In the genomic region with DNA sequence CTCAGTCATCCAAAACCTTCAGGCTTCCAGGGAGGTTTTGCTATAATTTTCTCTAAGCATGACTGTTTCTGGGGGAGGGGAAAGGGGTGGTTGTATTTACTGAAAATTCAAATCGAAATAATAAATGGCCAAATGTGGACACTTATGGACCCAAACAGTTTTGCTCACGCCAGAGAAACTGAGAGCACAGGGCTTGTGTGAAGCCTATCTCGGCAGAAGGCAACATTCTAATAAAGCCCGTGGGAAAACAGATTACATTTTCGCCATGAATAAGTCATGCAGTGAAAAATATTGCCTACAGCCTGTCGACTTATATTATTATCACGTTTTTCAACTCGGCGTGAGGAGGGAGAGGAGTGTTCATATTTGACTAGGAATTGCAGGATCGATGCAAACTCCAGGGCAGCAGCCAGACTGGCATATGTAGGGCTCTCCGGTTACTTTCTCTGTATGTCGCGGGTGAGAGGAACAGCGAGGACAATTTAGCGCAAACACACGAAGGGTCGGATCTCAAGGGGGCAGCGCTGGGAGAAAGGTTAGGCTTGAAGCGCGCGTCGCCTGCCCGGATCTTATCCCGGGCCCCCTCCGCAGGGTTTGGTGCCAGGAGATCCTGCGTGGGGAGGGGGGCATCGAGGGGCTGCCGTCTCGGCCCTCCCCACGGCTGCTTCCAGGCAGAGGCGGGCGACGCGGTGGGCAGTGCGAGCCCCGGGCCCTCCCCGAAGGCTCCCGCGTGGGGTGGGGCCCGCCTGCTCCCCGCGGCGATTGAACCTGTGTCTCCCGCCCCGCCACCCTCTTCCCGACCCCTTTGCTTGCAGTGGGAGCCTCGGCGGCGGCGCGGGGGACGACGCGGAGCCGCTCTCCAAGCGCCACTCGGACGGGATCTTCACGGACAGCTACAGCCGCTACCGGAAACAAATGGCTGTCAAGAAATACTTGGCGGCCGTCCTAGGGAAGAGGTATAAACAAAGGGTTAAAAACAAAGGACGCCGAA, we compare ENCODE assay signal across 8 cellular contexts. TPM values are rescaled to one million over a fixed set of nuclear protein-coding genes. Genes with fewer than 3 reads are reported as not detected.
A peak's percentile ranks its signal among the peaks of the same experiment; 100 is the strongest.
DNase-seq lines count a peak whose midpoint lies in the region; TF ChIP-seq lines count a peak whose summit lies in the region.

No MANE protein-coding gene starts in this region.

- H2AFZ ChIP-seq in neuron (ENCODE audit: low read depth, low read length): peak overlapping the region; percentile 44

- H3K4me1 ChIP-seq in neuron (ENCODE audit: insufficient read depth, low read length) (peaks cover 7% of the 10 kb centered on the region), colonic mucosa (no peaks in the 10 kb centered on the region)

- TF ChIP-seq CTCF in coronary artery (IDR thresholded peaks at IDR 0.05): no peak
- TF ChIP-seq CTCF in colonic mucosa (IDR thresholded peaks at IDR 0.05): no peak

- H3K9me3 ChIP-seq in neuron (ENCODE audit: low read length) (no peaks in the 10 kb centered on the region), colonic mucosa (no peaks in the 10 kb centered on the region)

- peak; percentile 66 for DNase-seq in COLO668 (lab: John Stamatoyannopoulos, UW; ENCODE audit: unreplicated experiment)
- peak; percentile 45 for DNase-seq in NCI-H1092 (lab: John Stamatoyannopoulos, UW)
- DNase-seq in coronary artery (ENCODE audit: low spot score): no peak
- no peak for DNase-seq in C1 segment of cervical spinal cord (lab: John Stamatoyannopoulos, UW)
- no peak for DNase-seq in SIG-M5 (lab: John Stamatoyannopoulos, UW)
- DNase-seq in pons (ENCODE audit: low spot score): no peak
- no peak for DNase-seq in colonic mucosa

- peaks cover 81% of the 10 kb centered on the region for H3K27me3 ChIP-seq in neuron (ENCODE audit: insufficient read depth, low read length)
- peaks cover 55% of the 10 kb centered on the region for H3K27me3 ChIP-seq in colonic mucosa

- H3K4me3 ChIP-seq in coronary artery (peak overlapping the region; percentile 71), neuron (ENCODE audit: low read length) (no peak overlapping the region), colonic mucosa (no peak overlapping the region)

- H3K27ac ChIP-seq in coronary artery (no peak overlapping the region), colonic mucosa (no peak overlapping the region)

- intact Hi-C loops in colonic mucosa (cut with DNase I): no loop called here

- no peaks in the 10 kb centered on the region for H3K36me3 ChIP-seq in neuron (ENCODE audit: insufficient read depth, low read length)
- H3K36me3 ChIP-seq in colonic mucosa: no peaks in the 10 kb centered on the region

- no peak overlapping the region for H3K9ac ChIP-seq in colonic mucosa (ENCODE audit: low read depth in 2 of 2, low read length in 2 of 2)

RNA-seq across cellular contexts. Expression of a gene that starts 4.3 kb away (rescaled TPM):
- total RNA-seq in colonic mucosa: under 1 TPM; 0.32 to 0.48 TPM

Comparison
In these comparisons a context has a peak if more than half of its experiments do, and no peak if none do; other contexts are left out.
1. DNase-seq: peak in COLO668 (single experiment) and NCI-H1092 (single experiment); none in coronary artery (single experiment), C1 segment of cervical spinal cord (0 of 14), SIG-M5 (single experiment), pons (single experiment) and colonic mucosa (single experiment).